In the genomic region with DNA sequence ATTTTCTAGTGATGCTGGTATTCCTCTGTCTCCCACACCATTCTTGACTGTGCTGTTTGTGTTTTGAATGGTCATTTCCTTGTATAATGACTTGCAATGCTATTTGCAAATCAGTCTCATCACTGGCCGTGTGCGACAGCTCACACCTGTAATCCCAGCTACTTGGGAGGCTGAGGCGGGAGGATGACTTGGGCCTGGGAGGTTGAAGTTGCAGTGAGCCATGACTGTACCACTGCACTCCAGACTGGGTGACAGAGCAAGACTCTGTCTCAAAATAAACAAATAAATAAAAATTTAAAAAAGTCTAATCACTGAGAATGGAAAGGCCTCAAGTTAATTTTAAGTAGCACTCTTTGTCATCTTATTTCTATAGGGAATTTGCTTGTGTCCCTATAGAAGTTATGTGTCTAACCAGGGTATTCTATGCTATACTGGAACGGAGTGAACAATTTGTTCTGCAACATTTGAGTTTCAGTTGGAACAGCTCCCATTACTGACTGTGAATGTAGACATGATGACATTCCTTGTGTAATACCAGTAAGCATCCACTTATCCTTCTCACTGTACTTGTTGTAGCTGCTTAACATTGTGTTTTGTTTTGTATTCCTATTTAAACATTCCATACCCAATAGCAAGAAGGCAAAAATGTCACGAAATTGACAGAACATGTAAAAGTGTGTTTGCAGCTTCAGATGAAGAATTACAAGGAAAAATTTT, we compare ENCODE assay signal across 15 cellular contexts.
DNase-seq lines count a peak whose midpoint lies in the region; ATAC-seq and TF ChIP-seq lines count a peak whose summit lies in the region.
"Had no signal": no experiment of that assay in that cellular context is flagged by ENCODE, and none has a peak within 500 bp of the region (broad histone marks: within the 10 kb centered on the region; RNA-seq: fewer than 3 reads in every experiment).

No MANE protein-coding gene starts in this region.

- no peaks in the 10 kb centered on the region for H3K4me1 Mint-ChIP-seq in MCF 10A (ENCODE audit: insufficient read depth, unreplicated experiment)
- H3K4me1 Mint-ChIP-seq: activated naive CD8-positive, alpha-beta T cell treated with anti-CD3 and anti-CD28 coated beads, Interleukin-2, amount 10 ng/mL, durations not matched to agents 7 days and 5 days had no signal

- no peak overlapping the region for H3K27ac ChIP-seq in mammary epithelial cell (ENCODE audit: insufficient read depth, low read depth, low read length)
- peak overlapping the region in 3 of 4 donors; percentile 24 to 63 (median 37) for H3K27ac ChIP-seq in upper lobe of left lung
- H3K27ac ChIP-seq: heart right ventricle had no signal

- no peaks in the 10 kb centered on the region for H4K20me1 ChIP-seq in mammary epithelial cell (ENCODE audit: insufficient read depth, low read length)

- H3K9me3 ChIP-seq in mammary epithelial cell (replicated peaks; ENCODE audit: insufficient read depth, low read length), result no peaks in the 10 kb centered on the region
- no peaks in the 10 kb centered on the region for H3K9me3 ChIP-seq in upper lobe of left lung
- H3K9me3 ChIP-seq: heart right ventricle had no signal

- no peaks in the 10 kb centered on the region for H3K27me3 Mint-ChIP-seq in MCF 10A (ENCODE audit: insufficient read depth, unreplicated experiment)
- H3K27me3 Mint-ChIP-seq: activated naive CD8-positive, alpha-beta T cell treated with anti-CD3 and anti-CD28 coated beads, Interleukin-2, amount 10 ng/mL, durations not matched to agents 7 days and 5 days had no signal

- no peak overlapping the region for H3K27ac Mint-ChIP-seq in MCF 10A (ENCODE audit: low read depth, unreplicated experiment)
- H3K27ac Mint-ChIP-seq: activated naive CD8-positive, alpha-beta T cell treated with anti-CD3 and anti-CD28 coated beads, Interleukin-2, amount 10 ng/mL, durations not matched to agents 7 days and 5 days had no signal

- intact Hi-C loops in MCF 10A (cut with micrococcal nuclease), result no loop called here
- intact Hi-C loops in mammary epithelial cell (cut with micrococcal nuclease), result no loop called here

- WGBS in mammary epithelial cell (ENCODE audit: low coverage, missing lambda C conversion rate), result 95% methylated on average over 5 of the region's 5 CpGs
- 71% methylated on average over 5 of the region's 5 CpGs for WGBS in upper lobe of left lung, 2 donors

- no peak overlapping the region for H3K9ac ChIP-seq in mammary epithelial cell (ENCODE audit: insufficient read depth, low read length)

- H3K36me3 ChIP-seq in mammary epithelial cell (ENCODE audit: insufficient read depth, low read length) (no peaks in the 10 kb centered on the region), upper lobe of left lung (no peaks in the 10 kb centered on the region)
- H3K36me3 ChIP-seq: heart right ventricle had no signal

- H2AFZ ChIP-seq in mammary epithelial cell (ENCODE audit: low read depth, low read length), result no peak overlapping the region

- CTCF ChIA-PET in MCF 10A (lab: Yijun Ruan, JAX), result interaction anchor here (0.8 to 1.3 kb wide), 2 partner anchors 9 to 73 kb away, joined by 3 to 5 read pairs; no protein-coding TSS in a partner anchor
- CTCF ChIA-PET in mammary epithelial cell (lab: Charles Lee; ENCODE audit: low non-redundant PET), result interaction anchor here (0.5 kb wide), 1 partner anchor 368 kb away, joined by 12 read pairs; no protein-coding TSS in a partner anchor

- H3K4me1 ChIP-seq in mammary epithelial cell (ENCODE audit: insufficient read depth, low read length) (no peaks in the 10 kb centered on the region), upper lobe of left lung (peaks cover 0 to 14% (median 0%) of the 10 kb centered on the region in 4 donors)
- H3K4me1 ChIP-seq: heart right ventricle had no signal

- H3K4me2 ChIP-seq in mammary epithelial cell (ENCODE audit: insufficient read depth, low read depth, low read length), result no peak overlapping the region

- TF ChIP-seq EP300 in upper lobe of left lung (IDR thresholded peaks at IDR 0.05), result peak; percentile 35 to 98 (median 50)

- in situ Hi-C loops in mammary epithelial cell (cut with MboI; ENCODE audit: low sequenced_read_pairs in 2 of 2), result no loop called here

- H3K36me3 Mint-ChIP-seq in MCF 10A (ENCODE audit: insufficient read depth, unreplicated experiment), result no peaks in the 10 kb centered on the region
- H3K36me3 Mint-ChIP-seq: activated naive CD8-positive, alpha-beta T cell treated with anti-CD3 and anti-CD28 coated beads, Interleukin-2, amount 10 ng/mL, durations not matched to agents 7 days and 5 days had no signal

- dilution Hi-C loops in mammary epithelial cell (cut with HindIII; ENCODE audit: low sequenced_read_pairs), result no loop called here

- no peaks in the 10 kb centered on the region for H3K79me2 ChIP-seq in mammary epithelial cell (ENCODE audit: insufficient read depth, low read length)

- no peaks in the 10 kb centered on the region for H3K27me3 ChIP-seq in mammary epithelial cell (ENCODE audit: insufficient read depth, low read length)
- H3K27me3 ChIP-seq in upper lobe of left lung, result no peaks in the 10 kb centered on the region
- H3K27me3 ChIP-seq: heart right ventricle had no signal

- peak; percentile 53 for DNase-seq in MCF 10A (ENCODE audit: unreplicated experiment)
- no peak for DNase-seq in mammary epithelial cell
- peak; percentile 88 for DNase-seq in NCI-H345 treated with DMSO at 0.1 percent for 48 hours (lab: John Stamatoyannopoulos, UW; ENCODE audit: unreplicated experiment)
- DNase-seq in fibroblast of pulmonary artery (ENCODE audit: low read depth), result peak; percentile 75
- no peak for DNase-seq in upper lobe of left lung
- no peak for DNase-seq in middle frontal gyrus (ENCODE audit: extremely low spot score, low spot score)
- DNase-seq in GM19238 (ENCODE audit: insufficient read length, low spot score), result no peak
- DNase-seq: activated naive CD8-positive, alpha-beta T cell treated with anti-CD3 and anti-CD28 coated beads, Interleukin-2, amount 10 ng/mL, durations not matched to agents 7 days and 5 days; activated T-cell treated with anti-CD3 and anti-CD28 coated beads, Interleukin-2, amount 50 U/mL, for 4 hours; heart right ventricle; NCI-H526 treated with DMSO at 0.1 percent for 48 hours; stimulated activated CD4-positive, alpha-beta T cell treated with anti-CD3 and anti-CD28 coated beads, Interleukin-4, amount 100 ng/mL, for 4 hours; trophoblast cell had no signal

- POLR2A ChIA-PET in MCF 10A (lab: Yijun Ruan, JAX), result interaction anchor here (0.6 kb wide), 1 partner anchor 52 kb away, joined by 3 read pairs; no protein-coding TSS in a partner anchor

- no peak overlapping the region for H3K4me3 Mint-ChIP-seq in MCF 10A (ENCODE audit: unreplicated experiment)
- H3K4me3 Mint-ChIP-seq: activated naive CD8-positive, alpha-beta T cell treated with anti-CD3 and anti-CD28 coated beads, Interleukin-2, amount 10 ng/mL, durations not matched to agents 7 days and 5 days; activated T-cell treated with anti-CD3 and anti-CD28 coated beads, Interleukin-2, amount 50 U/mL, for 4 hours had no signal

- BruUV-seq in MCF 10A (replicated peaks; lab: Mats Ljungman, UMichigan), result no TSS peak
- no TSS peak for BruUV-seq in mammary epithelial cell (replicated peaks; lab: Mats Ljungman, UMichigan)

- no peaks in the 10 kb centered on the region for H3K9me3 Mint-ChIP-seq in MCF 10A (ENCODE audit: unreplicated experiment)

- H3K4me3 ChIP-seq in mammary epithelial cell (replicated peaks in 1 of 3; ENCODE audit: insufficient read depth in 1 of 3, low read depth in 2 of 3, low read length in 3 of 3) (no peak overlapping the region), fibroblast of pulmonary artery (replicated peaks; ENCODE audit: low read depth, low read length) (no peak overlapping the region), upper lobe of left lung (no peak overlapping the region)
- H3K4me3 ChIP-seq: heart right ventricle had no signal

- no peak for TF ChIP-seq POLR2A in upper lobe of left lung (IDR thresholded peaks at IDR 0.05)

- TF ChIP-seq CTCF in MCF 10A (IDR thresholded peaks at IDR 0.05; ENCODE audit: unreplicated experiment) (no peak), mammary epithelial cell (conservative IDR thresholded peaks at IDR 0.05 in 1 of 2, IDR thresholded peaks at IDR 0.05 in 1 of 2; ENCODE audit: extremely low read depth in 1 of 2, insufficient read depth in 1 of 2, low read depth in 1 of 2, low read length in 2 of 2) (no peak), fibroblast of pulmonary artery (IDR thresholded peaks at IDR 0.05; ENCODE audit: low read length, missing control alignments) (peak; percentile 9), upper lobe of left lung (IDR thresholded peaks at IDR 0.05) (peak in 1 of 6 experiments; percentile 11)

- ATAC-seq in upper lobe of left lung (ENCODE audit: low FRiP score in 2 of 2) (peak; percentile 41 to 76), GM19467 (IDR thresholded peaks at IDR 0.05; ENCODE audit: unreplicated experiment) (no peak)
- ATAC-seq: activated T-cell treated with anti-CD3 and anti-CD28 coated beads, Interleukin-2, amount 50 U/mL, for 4 hours; Panc1 had no signal

Comparison
In these comparisons a context has a peak if more than half of its experiments do, and no peak if none do; other contexts are left out.
1. DNase-seq: peak in MCF 10A (single experiment), NCI-H345 treated with DMSO at 0.1 percent for 48 hours (single experiment) and fibroblast of pulmonary artery (single experiment); none in mammary epithelial cell (single experiment), upper lobe of left lung (0 of 2), middle frontal gyrus (single experiment) and GM19238 (single experiment).